ENCODE assay signal across 29 cellular contexts in the genomic region with DNA sequence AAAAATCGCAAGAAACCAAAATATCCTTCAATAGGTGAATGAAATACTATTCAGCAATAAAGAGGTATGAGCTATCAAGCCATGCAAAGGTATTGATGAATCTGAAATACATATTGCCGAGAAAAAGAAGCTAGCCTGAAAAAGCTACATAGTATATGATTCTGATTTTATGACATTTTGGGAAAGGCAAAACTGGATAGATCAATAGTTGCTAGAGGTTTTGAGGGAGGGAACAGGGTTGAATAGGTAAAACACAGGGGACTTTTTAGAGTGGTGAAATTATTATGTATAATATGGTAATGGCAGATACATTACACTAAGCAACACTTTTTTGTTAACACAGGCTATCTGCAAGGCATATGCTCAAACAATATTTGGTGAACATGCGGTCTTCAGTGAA.
"Had no signal": no experiment of that assay in that cellular context is flagged by ENCODE, and none has a peak within 500 bp of the region (broad histone marks: within the 10 kb centered on the region; RNA-seq: fewer than 3 reads in every experiment).

No MANE protein-coding gene starts in this region.

- H3K4me1 ChIP-seq: stomach, suprapubic skin, testis, thyroid gland, tibial nerve, transverse colon, upper lobe of left lung, upper lobe of right lung, uterus, vagina had no signal

- H3K4me1 Mint-ChIP-seq: stimulated activated effector memory CD8-positive, alpha-beta T cell treated with anti-CD3 and anti-CD28 coated beads, Interleukin-12 subunit alpha, Interleukin-12 subunit beta, amount 100 ng/mL, for 72 hours; stimulated activated memory B cell treated with anti-CD40 and anti-IgM and Interleukin-4, amounts not matched to agents 10 μg/mL and 1 μg/mL and 100 μg/mL, for 72 hours; stimulated activated naive B cell treated with anti-CD40 and anti-IgM and Interleukin-4, amounts not matched to agents 10 μg/mL and 1 μg/mL and 100 μg/mL, for 72 hours; stimulated activated naive CD8-positive, alpha-beta T cell treated with anti-CD3 and anti-CD28 coated beads, Interleukin-15, amount 100 ng/mL, for 72 hours had no signal

- H3K4me3 ChIP-seq: stomach, suprapubic skin, testis, thoracic aorta, thyroid gland, tibial artery, tibial nerve, transverse colon, upper lobe of left lung, upper lobe of right lung, uterus, vagina had no signal

- H3K27me3 ChIP-seq: stomach, suprapubic skin, testis, thyroid gland, tibial artery, tibial nerve, transverse colon, upper lobe of left lung, upper lobe of right lung, uterus, vagina had no signal

- FAIRE-seq: urothelium cell line had no signal

- H3K27ac ChIP-seq: stomach, suprapubic skin, testis, thoracic aorta, thyroid gland, tibial artery, tibial nerve, transverse colon, upper lobe of left lung, upper lobe of right lung, uterus, vagina had no signal

- H3K9me3 ChIP-seq: stomach, suprapubic skin, testis, thoracic aorta, thyroid gland, tibial artery, tibial nerve, transverse colon, upper lobe of left lung, upper lobe of right lung, uterus, vagina had no signal

- H3K36me3 ChIP-seq: stomach, suprapubic skin, thoracic aorta, thyroid gland, tibial artery, tibial nerve, transverse colon, upper lobe of left lung, upper lobe of right lung, uterus, vagina had no signal

- H3K27ac Mint-ChIP-seq: stimulated activated effector memory CD8-positive, alpha-beta T cell treated with anti-CD3 and anti-CD28 coated beads, Interleukin-12 subunit alpha, Interleukin-12 subunit beta, amount 100 ng/mL, for 72 hours; stimulated activated memory B cell treated with anti-CD40 and anti-IgM and Interleukin-4, amounts not matched to agents 10 μg/mL and 1 μg/mL and 100 μg/mL, for 72 hours; stimulated activated naive B cell treated with anti-CD40 and anti-IgM and Interleukin-4, amounts not matched to agents 10 μg/mL and 1 μg/mL and 100 μg/mL, for 72 hours; stimulated activated naive CD8-positive, alpha-beta T cell treated with anti-CD3 and anti-CD28 coated beads, Interleukin-15, amount 100 ng/mL, for 72 hours; stimulated activated naive CD8-positive, alpha-beta T cell treated with anti-CD3 and anti-CD28 coated beads, Interleukin-15, Interleukin-2, amounts not matched to agents 100 ng/mL and 50 ng/mL, for 24 hours; type B pancreatic cell had no signal

- DNase-seq: stimulated activated CD4-positive, alpha-beta T cell treated with anti-CD3 and anti-CD28 coated beads, Interleukin-2, amount 100 ng/mL, for 48 hours; stimulated activated CD4-positive, alpha-beta T cell treated with anti-CD3 and anti-CD28 coated beads, Interleukin-4, amount 100 ng/mL, for 1 hour; stimulated activated CD4-positive, alpha-beta T cell treated with anti-CD3 and anti-CD28 coated beads, Interleukin-4, amount 100 ng/mL, for 24 hours; stimulated activated CD4-positive, alpha-beta T cell treated with anti-CD3 and anti-CD28 coated beads, Interleukin-4, amount 100 ng/mL, for 4 hours; stimulated activated CD8-positive, alpha-beta memory T cell treated with anti-CD3 and anti-CD28 coated beads, Interleukin-4, amount 100 ng/mL, for 48 hours; stimulated activated naive B cell treated with anti-CD40 and anti-IgM and Interleukin-4, amounts not matched to agents 10 μg/mL and 1 μg/mL and 100 μg/mL, for 72 hours; stimulated activated naive CD4-positive, alpha-beta T cell; stimulated activated naive CD4-positive, alpha-beta T cell treated with Interleukin-2 at 50 U/mL for 16 hours; stimulated activated naive CD8-positive, alpha-beta T cell treated with anti-CD3 and anti-CD28 coated beads, Interleukin-15, amount 100 ng/mL, for 72 hours; stimulated activated naive CD8-positive, alpha-beta T cell treated with anti-CD3 and anti-CD28 coated beads, Interleukin-15, Interleukin-2, amounts not matched to agents 100 U/mL and 50 U/mL, for 24 hours; stomach; substantia nigra; testis; thyroid gland; tibial artery; transverse colon; trophoblast cell; upper lobe of left lung; upper lobe of right lung; uterus had no signal

- H3K27me3 Mint-ChIP-seq: stimulated activated memory B cell treated with anti-CD40 and anti-IgM and Interleukin-4, amounts not matched to agents 10 μg/mL and 1 μg/mL and 100 μg/mL, for 72 hours; stimulated activated naive B cell treated with anti-CD40 and anti-IgM and Interleukin-4, amounts not matched to agents 10 μg/mL and 1 μg/mL and 100 μg/mL, for 72 hours; stimulated activated naive CD8-positive, alpha-beta T cell treated with anti-CD3 and anti-CD28 coated beads, Interleukin-15, amount 100 ng/mL, for 72 hours; stimulated activated naive CD8-positive, alpha-beta T cell treated with anti-CD3 and anti-CD28 coated beads, Interleukin-15, Interleukin-2, amounts not matched to agents 100 ng/mL and 50 ng/mL, for 24 hours had no signal

- H3K9me3 Mint-ChIP-seq: type B pancreatic cell had no signal

- H3K36me3 Mint-ChIP-seq: stimulated activated effector memory CD8-positive, alpha-beta T cell treated with anti-CD3 and anti-CD28 coated beads, Interleukin-12 subunit alpha, Interleukin-12 subunit beta, amount 100 ng/mL, for 72 hours; stimulated activated memory B cell treated with anti-CD40 and anti-IgM and Interleukin-4, amounts not matched to agents 10 μg/mL and 1 μg/mL and 100 μg/mL, for 72 hours; stimulated activated naive B cell treated with anti-CD40 and anti-IgM and Interleukin-4, amounts not matched to agents 10 μg/mL and 1 μg/mL and 100 μg/mL, for 72 hours; type B pancreatic cell had no signal

- H3K4me3 Mint-ChIP-seq: stimulated activated effector memory CD8-positive, alpha-beta T cell treated with anti-CD3 and anti-CD28 coated beads, Interleukin-12 subunit alpha, Interleukin-12 subunit beta, amount 100 ng/mL, for 72 hours; stimulated activated memory B cell treated with anti-CD40 and anti-IgM and Interleukin-4, amounts not matched to agents 10 μg/mL and 1 μg/mL and 100 μg/mL, for 72 hours; stimulated activated naive B cell treated with anti-CD40 and anti-IgM and Interleukin-4, amounts not matched to agents 10 μg/mL and 1 μg/mL and 100 μg/mL, for 72 hours; stimulated activated naive CD8-positive, alpha-beta T cell treated with anti-CD3 and anti-CD28 coated beads, Interleukin-15, amount 100 ng/mL, for 72 hours; stimulated activated naive CD8-positive, alpha-beta T cell treated with anti-CD3 and anti-CD28 coated beads, Interleukin-15, Interleukin-2, amounts not matched to agents 100 ng/mL and 50 ng/mL, for 24 hours; type B pancreatic cell had no signal
